ENCODE assay signal across 8 cellular contexts in genomic region chr2:9813312-9814128, GRCh38. TPM values are rescaled to one million over a fixed set of nuclear protein-coding genes. Genes with fewer than 3 reads are reported as not detected.
A peak's percentile ranks its signal among the peaks of the same experiment; 100 is the strongest.
DNase-seq lines count a peak whose midpoint lies in the region; ATAC-seq and TF ChIP-seq lines count a peak whose summit lies in the region.

No MANE protein-coding gene starts in this region.

- ATAC-seq in Right ventricle myocardium inferior (peak; percentile 79), left ventricle myocardium superior (peak; percentile 89), gastrocnemius medialis (peak; percentile 79 to 82), GM18519 (IDR thresholded peaks at IDR 0.05; ENCODE audit: low FRiP score, unreplicated experiment) (no peak)

- DNase-seq in Right ventricle myocardium inferior (ENCODE audit: missing footprints) (no peak), cardiac septum (ENCODE audit: low spot score) (no peak), M059J (ENCODE audit: low read depth) (peak; percentile 48), SW 1271 (lab: John Stamatoyannopoulos, UW) (peak; percentile 29 to 43), adipocyte (ENCODE audit: low read depth) (peak; percentile 86), left ventricle myocardium superior (peak; percentile 84), gastrocnemius medialis (peak; percentile 35 to 56)

- intact Hi-C loops in Right ventricle myocardium inferior (cut with DNase I), result loop anchor here (5.0 to 10.0 kb wide), 3 partner anchors 234 to 621 kb away; no protein-coding TSS in a partner anchor
- intact Hi-C loops in cardiac septum (cut with DNase I), result loop anchor here (2.0 to 10.0 kb wide), 3 partner anchors 171 to 284 kb away; no protein-coding TSS in a partner anchor
- intact Hi-C loops in left ventricle myocardium superior (cut with micrococcal nuclease), result no loop called here
- intact Hi-C loops in gastrocnemius medialis (cut with DNase I; ENCODE audit: low total_unique reads), result loop anchor here (1.0 to 5.0 kb wide), 4 partner anchors 30 to 283 kb away; partner anchors contain the start of gene TAF1B

- no peaks in the 10 kb centered on the region for H3K36me3 ChIP-seq in adipocyte (ENCODE audit: control insufficient read depth, insufficient read depth, low read length, severe bottlenecking)
- no peaks in the 10 kb centered on the region for H3K36me3 ChIP-seq in gastrocnemius medialis

- H3K9me3 ChIP-seq in adipocyte (ENCODE audit: control insufficient read depth, low read length) (no peaks in the 10 kb centered on the region), gastrocnemius medialis (no peaks in the 10 kb centered on the region)

- peak overlapping the region; percentile 7 for H3K9ac ChIP-seq in adipocyte (ENCODE audit: low read length)

- no peaks in the 10 kb centered on the region for H3K27me3 ChIP-seq in adipocyte (replicated peaks; ENCODE audit: control insufficient read depth, insufficient read depth, low read length)
- H3K27me3 ChIP-seq in gastrocnemius medialis, result no peaks in the 10 kb centered on the region

- peak; percentile 82 to 93 (median 90) for TF ChIP-seq CTCF in gastrocnemius medialis (IDR thresholded peaks at IDR 0.05 in 4 of 5, conservative IDR thresholded peaks at IDR 0.05 in 1 of 5)

- H3K27ac ChIP-seq in gastrocnemius medialis, result no peak overlapping the region

- H3K4me1 ChIP-seq in adipocyte (ENCODE audit: control insufficient read depth, insufficient read depth, low read length), result peaks cover 6% of the 10 kb centered on the region
- peaks cover 3 to 7% of the 10 kb centered on the region in 2 donors for H3K4me1 ChIP-seq in gastrocnemius medialis

- in situ Hi-C loops in gastrocnemius medialis (cut with MboI; ENCODE audit: low sequenced_read_pairs in 4 of 4), result loop anchor here in 3 of 4 donors (10.0 to 25.0 kb wide), 2 partner anchors 224 to 231 kb away; partner anchors contain the start of gene KLF11 (in 3 of the 3)

- H3K4me3 ChIP-seq in adipocyte (ENCODE audit: low read length) (peak overlapping the region; percentile 49), gastrocnemius medialis (peak overlapping the region in 3 of 4 donors; percentile 12 to 46 (median 22))

- no peak for TF ChIP-seq POLR2A in gastrocnemius medialis (IDR thresholded peaks at IDR 0.05)

RNA-seq across cellular contexts. Expression of gene TAF1B, which starts 29.8 kb away (rescaled TPM):
- total RNA-seq in Right ventricle myocardium inferior (6.3 TPM), cardiac septum (8.4 TPM), left ventricle myocardium superior (3.6 TPM), gastrocnemius medialis (1 to 10 TPM; 5.0 to 8.4 (median 7.3) TPM)
- 15.1 and 30.3 TPM in 2 replicates for total RNA-seq in M059J (2014; rRNA removed; shearing (Covaris generic))

Comparison
In these comparisons a context has a peak if more than half of its experiments do, and no peak if none do; other contexts are left out.
1. DNase-seq: peak in M059J (single experiment), SW 1271 (2 of 2), adipocyte (single experiment), left ventricle myocardium superior (single experiment) and gastrocnemius medialis (2 of 2); none in Right ventricle myocardium inferior (single experiment) and cardiac septum (single experiment).